In the genomic region with DNA sequence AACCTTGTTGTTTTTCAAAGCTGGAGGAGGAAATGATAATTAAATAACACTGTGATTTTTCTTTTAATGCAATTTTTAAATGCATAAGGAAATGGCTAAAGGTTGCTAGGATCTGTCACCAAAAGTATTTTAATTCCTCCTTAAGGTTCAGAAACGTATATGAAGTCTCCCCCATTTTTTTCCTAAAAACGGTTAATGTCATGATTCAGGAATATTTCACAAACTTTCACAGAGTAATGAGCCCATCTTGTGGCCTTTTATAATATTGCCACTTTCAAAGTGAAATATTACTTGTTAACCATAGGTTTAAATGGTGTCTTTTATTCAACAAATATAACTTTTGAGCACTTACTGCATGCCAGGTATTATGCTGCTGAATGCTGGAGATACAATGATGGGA, we compare ENCODE assay signal across 13 cellular contexts.
DNase-seq lines count a peak whose midpoint lies in the region; ATAC-seq and TF ChIP-seq lines count a peak whose summit lies in the region.
"Had no signal": no experiment of that assay in that cellular context is flagged by ENCODE, and none has a peak within 500 bp of the region (broad histone marks: within the 10 kb centered on the region; RNA-seq: fewer than 3 reads in every experiment).

No MANE protein-coding gene starts in this region.

- DNase-seq in left ventricle myocardium inferior (no peak), left cardiac atrium (no peak), body of pancreas (no peak), left kidney (ENCODE audit: low read depth, low spot score) (peak; percentile 8), GOT3 (lab: John Stamatoyannopoulos, UW) (no peak)
- DNase-seq: activated T-cell treated with anti-CD3 and anti-CD28 coated beads for 4 hours, NCI-H524 treated with DMSO at 0.1 percent for 48 hours had no signal

- intact Hi-C loops in left ventricle myocardium inferior (cut with micrococcal nuclease), result no loop called here
- intact Hi-C loops in left cardiac atrium (cut with DNase I), result no loop called here
- intact Hi-C loops in body of pancreas (cut with DNase I), result no loop called here

- H3K9me3 ChIP-seq in left ventricle myocardium inferior (replicated peaks) (no peaks in the 10 kb centered on the region), body of pancreas (no peaks in the 10 kb centered on the region)
- H3K9me3 ChIP-seq: BLaER1, neutrophil had no signal

- TF ChIP-seq POLR2A in body of pancreas (IDR thresholded peaks at IDR 0.05), result no peak

- peak; percentile 29 for TF ChIP-seq CTCF in left ventricle myocardium inferior (IDR thresholded peaks at IDR 0.05; ENCODE audit: borderline replicate concordance)
- peak in 5 of 7 experiments; percentile 37 to 47 (median 40) for TF ChIP-seq CTCF in body of pancreas (IDR thresholded peaks at IDR 0.05)

- no peak overlapping the region for H3K4me3 ChIP-seq in left ventricle myocardium inferior
- no peak overlapping the region for H3K4me3 ChIP-seq in body of pancreas
- H3K4me3 ChIP-seq: BLaER1, coronary artery had no signal

- H3K27me3 ChIP-seq in left ventricle myocardium inferior (ENCODE audit: low read depth) (no peaks in the 10 kb centered on the region), body of pancreas (no peaks in the 10 kb centered on the region)
- H3K27me3 ChIP-seq: BLaER1, neutrophil had no signal

- no peaks in the 10 kb centered on the region for H3K36me3 ChIP-seq in left ventricle myocardium inferior
- H3K36me3 ChIP-seq in body of pancreas (replicated peaks in 1 of 2; ENCODE audit: insufficient read depth in 1 of 2, low read depth in 2 of 2), result no peaks in the 10 kb centered on the region
- H3K36me3 ChIP-seq: BLaER1, neutrophil had no signal

- WGBS in body of pancreas, 2 donors, result 4 to 7% methylated on average over 2 of the region's 2 CpGs

- H3K4me1 ChIP-seq in left ventricle myocardium inferior (peaks cover 4% of the 10 kb centered on the region), body of pancreas (no peaks in the 10 kb centered on the region)
- H3K4me1 ChIP-seq: BLaER1 had no signal

- ATAC-seq in left cardiac atrium (no peak), body of pancreas (no peak), HG03469 (IDR thresholded peaks at IDR 0.05; ENCODE audit: unreplicated experiment) (no peak), GM21576 (IDR thresholded peaks at IDR 0.05; ENCODE audit: unreplicated experiment) (no peak), GM19023 (IDR thresholded peaks at IDR 0.05; ENCODE audit: unreplicated experiment) (no peak)

- H3K27ac ChIP-seq in left ventricle myocardium inferior (replicated peaks), result no peak overlapping the region
- H3K27ac ChIP-seq in body of pancreas, result no peak overlapping the region
- H3K27ac ChIP-seq: BLaER1, coronary artery, neutrophil had no signal
